ENCODE assay signal across 8 cellular contexts in the genomic region with DNA sequence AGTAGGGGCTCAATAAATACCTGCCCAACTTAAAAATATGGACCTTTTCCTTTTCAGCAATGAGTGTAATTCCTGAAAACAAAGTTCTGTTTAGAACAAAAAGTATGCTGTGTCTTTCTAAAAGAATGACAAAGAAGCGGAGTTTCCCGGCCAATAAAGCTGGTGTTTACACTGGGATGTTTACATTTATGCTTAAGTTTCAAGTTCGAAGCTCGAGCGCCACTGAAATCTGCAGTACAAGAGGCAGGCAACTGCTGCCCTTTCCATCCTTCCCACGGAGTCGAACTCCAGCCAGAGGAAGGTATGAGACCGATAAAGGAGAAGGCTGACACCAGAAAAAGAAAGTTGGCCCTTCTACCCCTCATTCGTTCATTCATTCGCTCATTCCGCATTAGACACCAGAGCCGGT. TPM values are rescaled to one million over a fixed set of nuclear protein-coding genes. Genes with fewer than 3 reads are reported as not detected.
DNase-seq lines count a peak whose midpoint lies in the region; ATAC-seq, FAIRE-seq and TF ChIP-seq lines count a peak whose summit lies in the region.

No MANE protein-coding gene starts in this region.

- no peaks in the 10 kb centered on the region for H3K27me3 Mint-ChIP-seq in CD4-positive, CD25-positive, alpha-beta regulatory T cell
- H3K27me3 Mint-ChIP-seq in nephron (ENCODE audit: low read depth) = no peaks in the 10 kb centered on the region

- DNase-seq in CD4-positive, CD25-positive, alpha-beta regulatory T cell = no peak
- DNase-seq in IMR-90 = no peak
- DNase-seq in NCI-H1417 (lab: John Stamatoyannopoulos, UW) = no peak
- DNase-seq in activated CD4-positive, CD25-positive, alpha-beta regulatory T cell (lab: John Stamatoyannopoulos, UW) = no peak
- DNase-seq in NCI-H1105 treated with DMSO at 0.1 percent for 48 hours (lab: John Stamatoyannopoulos, UW) = no peak

- no peaks in the 10 kb centered on the region for H3K9me3 ChIP-seq in CD4-positive, CD25-positive, alpha-beta regulatory T cell (ENCODE audit: control insufficient read depth in 2 of 2, low read length in 2 of 2)
- no peaks in the 10 kb centered on the region for H3K9me3 ChIP-seq in IMR-90 (ENCODE audit: control insufficient read depth, insufficient read depth, low read length)

- 0 out of 2 replicates have a peak overlapping the region, but pooled peaks have one; percentile 6 for H3K18ac ChIP-seq in IMR-90 (ENCODE audit: low read depth, low read length)

- no peak for ATAC-seq in CD4-positive, CD25-positive, alpha-beta regulatory T cell (ENCODE audit: low read depth in 2 of 2)
- ATAC-seq in IMR-90 (ENCODE audit: low read depth) (0 out of 2 replicates have a peak, but pooled peaks have one; percentile 1), HG03039 (IDR thresholded peaks at IDR 0.05; ENCODE audit: unreplicated experiment) (no peak)

- H3K14ac ChIP-seq in IMR-90 (replicated peaks; ENCODE audit: low read depth, low read length) = peak overlapping the region; percentile 3; the same call in 1 of the 2 replicates

- no peak overlapping the region for H2BK20ac ChIP-seq in IMR-90 (ENCODE audit: low read depth, low read length)

- peaks cover 2% of the 10 kb centered on the region for H4K20me1 ChIP-seq in IMR-90 (ENCODE audit: insufficient read depth, low read length)

- peak; percentile 18 for FAIRE-seq in colon (lab: Jason Lieb, UNC)

- CTCF ChIA-PET in IMR-90 (lab: Yijun Ruan, JAX) = no interaction called here

- TF ChIP-seq RAD21 in IMR-90 (IDR thresholded peaks at IDR 0.05; ENCODE audit: low read length) = no peak

- TF ChIP-seq CTCF in IMR-90 (conservative IDR thresholded peaks at IDR 0.05; ENCODE audit: low read depth, low read length) (no peak), nephron (IDR thresholded peaks at IDR 0.05; ENCODE audit: unreplicated experiment in 3 of 3) (no peak)

- H2BK15ac ChIP-seq in IMR-90 (ENCODE audit: low read depth, low read length) = no peak overlapping the region

- H3K27ac Mint-ChIP-seq in CD4-positive, CD25-positive, alpha-beta regulatory T cell = peak overlapping the region; percentile 98
- peak overlapping the region; percentile 97 to 99 (median 98) for H3K27ac Mint-ChIP-seq in nephron

- no TSS peak for BruUV-seq in IMR-90 (replicated peaks; lab: Mats Ljungman, UMichigan)

- no peak overlapping the region for H2AK9ac ChIP-seq in IMR-90 (replicated peaks; ENCODE audit: low read depth, low read length, poor library complexity)

- intact Hi-C loops in IMR-90 (cut with micrococcal nuclease) = loop anchor here (2.0 to 10.0 kb wide), 4 partner anchors 244 to 468 kb away; a partner anchor contains a TSS

- WGBS in IMR-90 (ENCODE audit: extremely low coverage in 2 of 2, insufficient read length in 1 of 2), 2 experiments = 12% methylated on average over 3 of the region's 12 CpGs; no CpG with 5 or more reads in 1 of the 2 experiments

- no peak overlapping the region for H2BK120ac ChIP-seq in IMR-90 (ENCODE audit: low read depth, low read length)

- H3K4me3 ChIP-seq in CD4-positive, CD25-positive, alpha-beta regulatory T cell (ENCODE audit: low read depth, low read length) = peak overlapping the region; percentile 92
- peak overlapping the region; percentile 66 for H3K4me3 ChIP-seq in IMR-90 (ENCODE audit: insufficient read depth, low read depth, low read length)

- dilution Hi-C loops in IMR-90 (cut with HindIII; ENCODE audit: low sequenced_read_pairs, unreplicated experiment) = no loop called here

- POLR2A ChIA-PET in IMR-90 (lab: Charles Lee; ENCODE audit: unreplicated experiment) = no interaction called here

- H3K56ac ChIP-seq in IMR-90 (ENCODE audit: extremely low read depth, insufficient read depth, low read length) = peak overlapping the region; percentile 56; the same call in 1 of the 2 replicates

- no peaks in the 10 kb centered on the region for H3K27me3 ChIP-seq in CD4-positive, CD25-positive, alpha-beta regulatory T cell (ENCODE audit: control insufficient read depth, insufficient read depth, low read length)
- H3K27me3 ChIP-seq in IMR-90 (ENCODE audit: control insufficient read depth, insufficient read depth, low read length) = peaks cover 3% of the 10 kb centered on the region

- 0 out of 2 replicates have a peak, but pooled peaks cover 3% of the 10 kb centered on the region for H3K9me1 ChIP-seq in IMR-90 (ENCODE audit: insufficient read depth, low read length)

- peak overlapping the region; percentile 87 to 98 (median 94) for H3K4me3 Mint-ChIP-seq in CD4-positive, CD25-positive, alpha-beta regulatory T cell
- peak overlapping the region; percentile 89 to 93 (median 91) for H3K4me3 Mint-ChIP-seq in nephron

- H3K4me2 ChIP-seq in IMR-90 (ENCODE audit: low read depth, low read length) = peak overlapping the region; percentile 33

- no peaks in the 10 kb centered on the region for H3K79me1 ChIP-seq in IMR-90 (ENCODE audit: low read depth in 1 of 2, low read length in 2 of 2)

- peaks cover 9 to 22% (median 15%) of the 10 kb centered on the region in 4 donors for H3K4me1 Mint-ChIP-seq in CD4-positive, CD25-positive, alpha-beta regulatory T cell
- H3K4me1 Mint-ChIP-seq in nephron = peaks cover 14% of the 10 kb centered on the region

- H3K36me3 Mint-ChIP-seq in CD4-positive, CD25-positive, alpha-beta regulatory T cell = peaks cover 3% of the 10 kb centered on the region
- peaks cover 7% of the 10 kb centered on the region for H3K36me3 Mint-ChIP-seq in nephron (ENCODE audit: low read depth)

- H2BK5ac ChIP-seq in IMR-90 (ENCODE audit: low read depth, low read length, poor library complexity, severe bottlenecking) = peak overlapping the region; percentile 48

- TF ChIP-seq POLR2A in IMR-90 (IDR thresholded peaks at IDR 0.05; ENCODE audit: low read depth, low read length) = no peak

- no peak overlapping the region for H2AK5ac ChIP-seq in IMR-90 (ENCODE audit: low read depth, low read length)

- peak overlapping the region; percentile 71 for H4K5ac ChIP-seq in IMR-90 (ENCODE audit: low read depth, low read length)

- peak overlapping the region; percentile 26 for H4K91ac ChIP-seq in IMR-90 (ENCODE audit: insufficient read depth, low read depth, low read length)

- in situ Hi-C loops in IMR-90 (cut with MboI; ENCODE audit: low sequenced_read_pairs) = loop anchor here (25.0 kb wide), 1 partner anchor 509 kb away; a partner anchor contains a TSS

- H3K9me3 Mint-ChIP-seq in CD4-positive, CD25-positive, alpha-beta regulatory T cell = peaks cover 0 to 1% (median 0%) of the 10 kb centered on the region in 7 donors
- H3K9me3 Mint-ChIP-seq in nephron = no peaks in the 10 kb centered on the region

- H2AFZ ChIP-seq in IMR-90 (replicated peaks; ENCODE audit: low read length, poor library complexity) = peak overlapping the region; percentile 73

- H4K8ac ChIP-seq in IMR-90 (ENCODE audit: low read depth in 2 of 2, low read length in 2 of 2) = peak overlapping the region; percentile 75 to 93

- H3K9ac ChIP-seq in IMR-90 (ENCODE audit: low read depth, low read length) = peak overlapping the region; percentile 71

- H3K4me1 ChIP-seq in CD4-positive, CD25-positive, alpha-beta regulatory T cell (ENCODE audit: control insufficient read depth, insufficient read depth, low read length, poor library complexity, severe bottlenecking) = peaks cover 13% of the 10 kb centered on the region
- no peaks in the 10 kb centered on the region for H3K4me1 ChIP-seq in IMR-90 (ENCODE audit: control insufficient read depth, insufficient read depth, low read length)

- peaks cover 10% of the 10 kb centered on the region for H3K36me3 ChIP-seq in CD4-positive, CD25-positive, alpha-beta regulatory T cell (ENCODE audit: control insufficient read depth, insufficient read depth, low read length)
- no peaks in the 10 kb centered on the region for H3K36me3 ChIP-seq in IMR-90 (ENCODE audit: control insufficient read depth, insufficient read depth, low read length)

- H3K27ac ChIP-seq in CD4-positive, CD25-positive, alpha-beta regulatory T cell (ENCODE audit: insufficient read depth, low read length, poor library complexity, severe bottlenecking) = peak overlapping the region; percentile 95
- peak overlapping the region; percentile 83 for H3K27ac ChIP-seq in IMR-90 (ENCODE audit: insufficient read depth, low read length)

- H3K4ac ChIP-seq in IMR-90 (ENCODE audit: low read depth, low read length) = peak overlapping the region; percentile 61

- H3K23ac ChIP-seq in IMR-90 (ENCODE audit: low read depth, low read length) = no peak overlapping the region

TF ChIP-seq in IMR-90, 13 proteins besides CTCF, POLR2A, EP300 and RAD21:
- TF ChIP-seq SMC3 (IDR thresholded peaks at IDR 0.05; ENCODE audit: low read depth, low read length) = no peak
- TF ChIP-seq CHD1 (IDR thresholded peaks at IDR 0.05; ENCODE audit: low read depth, low read length) = no peak
- TF ChIP-seq CEBPB (IDR thresholded peaks at IDR 0.05; ENCODE audit: low read depth, low read length) = no peak

RNA-seq across cellular contexts. Expression of a gene that starts 1.0 kb away (rescaled TPM):
- total RNA-seq in CD4-positive, CD25-positive, alpha-beta regulatory T cell = 32.9 TPM
- polyA plus RNA-seq in CD4-positive, CD25-positive, alpha-beta regulatory T cell = 10 to 100 TPM; 42.6 to 50.6 (median 47.1) TPM
- total RNA-seq in IMR-90 (2012; rRNA removed) = 19.0 and 27.8 TPM in 2 replicates
- 4.9 and 6.8 TPM in 2 replicates for polyA plus RNA-seq in IMR-90 (2012; rRNA removed)
- polyA plus RNA-seq in IMR-90 (2012; cell fraction: cytosol; rRNA removed) = 0.97 and 2.3 TPM in 2 replicates
- polyA plus RNA-seq in IMR-90 (2012; cell fraction: nucleus; rRNA removed; ENCODE audit: low replicate concordance) = 0.55 and 1.4 TPM in 2 replicates

RNA-seq across cellular contexts. Expression of a gene that starts 8.6 kb away (rescaled TPM):
- not detected for total RNA-seq in CD4-positive, CD25-positive, alpha-beta regulatory T cell
- polyA plus RNA-seq in CD4-positive, CD25-positive, alpha-beta regulatory T cell = not detected
- total RNA-seq in IMR-90 (2012; rRNA removed) = not detected in 2 replicates
- polyA plus RNA-seq in IMR-90 (2012; rRNA removed) = not detected in 2 replicates
- not detected in 2 replicates for polyA plus RNA-seq in IMR-90 (2012; cell fraction: cytosol; rRNA removed)
- not detected in 2 replicates for polyA plus RNA-seq in IMR-90 (2012; cell fraction: nucleus; rRNA removed; ENCODE audit: low replicate concordance)

RNA-seq across cellular contexts. Expression of a gene that starts 35.7 kb away (rescaled TPM):
- total RNA-seq in CD4-positive, CD25-positive, alpha-beta regulatory T cell = not detected
- not detected for polyA plus RNA-seq in CD4-positive, CD25-positive, alpha-beta regulatory T cell
- not detected in 2 replicates for total RNA-seq in IMR-90 (2012; rRNA removed)
- not detected in 2 replicates for polyA plus RNA-seq in IMR-90 (2012; rRNA removed)
- not detected in 2 replicates for polyA plus RNA-seq in IMR-90 (2012; cell fraction: cytosol; rRNA removed)
- not detected in 2 replicates for polyA plus RNA-seq in IMR-90 (2012; cell fraction: nucleus; rRNA removed; ENCODE audit: low replicate concordance)
